ENCODE assay signal across 1 cellular context in genomic region chr3:88149516-88150362, GRCh38.
TF ChIP-seq lines count a peak whose summit lies in the region.

Gene C3orf38, plus strand, starts transcription at chr3:88149959. Its CDS starts 94 bp downstream, at chr3:88150053.

TF ChIP-seq in GM12878, 131 proteins besides CTCF, POLR2A, EP300 and RAD21 (continued from another document):
- TF ChIP-seq NKRF (conservative IDR thresholded peaks at IDR 0.05): peak; percentile 98
- peak; percentile 75 for TF ChIP-seq MTA2 (IDR thresholded peaks at IDR 0.05; ENCODE audit: low read depth)
- peak; percentile 64 to 92; a peak in 3 of 4 replicates for TF ChIP-seq SRF (IDR thresholded peaks at IDR 0.05; ENCODE audit: low read depth in 2 of 2, low read length in 2 of 2)
TF ChIP-seq in GM12878: peak in this region for 66.
